Comparison of ENCODE assay signal across 1 cellular context in the genomic region with DNA sequence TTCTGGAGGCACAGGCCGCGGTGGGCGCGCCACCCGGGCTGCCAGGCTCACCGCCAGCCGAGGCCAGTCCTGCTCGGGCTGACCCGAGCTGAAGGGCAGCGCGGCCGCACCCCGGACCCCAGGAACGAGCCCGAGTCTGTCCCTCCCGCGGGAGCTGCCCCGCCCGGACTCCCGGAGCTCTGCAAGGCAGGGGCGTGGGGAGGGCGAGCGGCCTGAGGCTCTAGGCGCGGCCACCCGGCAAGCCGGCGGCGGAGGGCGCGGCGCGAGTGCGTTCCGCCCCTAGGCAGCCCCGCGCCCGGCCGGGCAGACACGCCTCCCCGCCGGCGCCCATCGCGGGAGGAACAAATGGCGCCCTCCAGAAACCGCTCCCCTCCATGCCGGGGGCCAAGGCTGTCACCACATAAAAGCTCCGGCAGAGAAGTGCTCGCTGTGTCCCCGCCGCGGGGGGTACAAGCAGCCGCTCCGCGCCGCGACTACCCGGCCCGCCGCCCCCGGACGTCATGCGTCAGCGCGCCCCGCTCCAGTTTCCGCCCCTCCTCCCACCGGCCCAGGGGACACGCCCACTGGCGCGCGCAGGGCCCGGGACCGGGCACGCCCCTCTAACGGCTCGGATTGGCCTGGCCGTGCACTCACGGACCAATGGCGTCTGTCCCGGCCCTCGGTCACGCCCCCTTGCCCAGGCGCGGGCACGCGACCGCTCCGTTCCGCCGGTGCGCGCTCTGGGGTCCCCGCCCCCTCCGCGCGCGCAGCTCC.
TF ChIP-seq lines count a peak whose summit lies in the region.

No MANE protein-coding gene starts in this region.

TF ChIP-seq in HepG2, 621 proteins besides CTCF, POLR2A, EP300 and RAD21 (continued from another document and continues in another):
- TF ChIP-seq POGK (CRISPR knock-in tag; conservative IDR thresholded peaks at IDR 0.05), result peak; percentile 71; the same call in 1 of the 2 replicates
- TF ChIP-seq CREB1 (IDR thresholded peaks at IDR 0.05), result peak; percentile 67
- TF ChIP-seq CREB1 (CRISPR knock-in tag; IDR thresholded peaks at IDR 0.05), result no peak
- TF ChIP-seq, protein P1, sequence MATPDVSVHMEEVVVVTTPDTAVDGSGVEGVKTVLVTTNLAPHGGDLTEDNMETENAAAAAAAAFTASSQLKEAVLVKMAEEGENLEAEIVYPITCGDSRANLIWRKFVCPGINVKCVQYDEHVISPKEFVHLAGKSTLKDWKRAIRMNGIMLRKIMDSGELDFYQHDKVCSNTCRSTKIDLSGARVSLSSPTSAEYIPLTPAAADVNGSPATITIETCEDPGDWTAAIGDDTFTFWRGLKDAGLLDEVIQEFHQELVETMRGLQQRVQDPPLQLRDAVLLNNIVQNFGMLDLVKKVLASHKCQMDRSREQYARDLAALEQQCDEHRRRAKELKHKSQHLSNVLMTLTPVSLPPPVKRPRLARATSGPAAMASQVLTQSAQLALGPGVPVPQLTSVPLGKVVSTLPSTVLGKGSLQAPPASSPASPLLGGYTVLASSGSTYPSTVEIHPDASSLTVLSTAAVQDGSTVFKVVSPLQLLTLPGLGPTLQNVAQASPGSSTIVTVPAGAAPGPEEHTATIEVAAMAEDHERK (CRISPR knock-in tag; IDR thresholded peaks at IDR 0.05; ENCODE audit: low read depth), result peak; percentile 82
- no peak for TF ChIP-seq CBX1 (IDR thresholded peaks at IDR 0.05; ENCODE audit: low read depth)
- TF ChIP-seq, protein P2, sequence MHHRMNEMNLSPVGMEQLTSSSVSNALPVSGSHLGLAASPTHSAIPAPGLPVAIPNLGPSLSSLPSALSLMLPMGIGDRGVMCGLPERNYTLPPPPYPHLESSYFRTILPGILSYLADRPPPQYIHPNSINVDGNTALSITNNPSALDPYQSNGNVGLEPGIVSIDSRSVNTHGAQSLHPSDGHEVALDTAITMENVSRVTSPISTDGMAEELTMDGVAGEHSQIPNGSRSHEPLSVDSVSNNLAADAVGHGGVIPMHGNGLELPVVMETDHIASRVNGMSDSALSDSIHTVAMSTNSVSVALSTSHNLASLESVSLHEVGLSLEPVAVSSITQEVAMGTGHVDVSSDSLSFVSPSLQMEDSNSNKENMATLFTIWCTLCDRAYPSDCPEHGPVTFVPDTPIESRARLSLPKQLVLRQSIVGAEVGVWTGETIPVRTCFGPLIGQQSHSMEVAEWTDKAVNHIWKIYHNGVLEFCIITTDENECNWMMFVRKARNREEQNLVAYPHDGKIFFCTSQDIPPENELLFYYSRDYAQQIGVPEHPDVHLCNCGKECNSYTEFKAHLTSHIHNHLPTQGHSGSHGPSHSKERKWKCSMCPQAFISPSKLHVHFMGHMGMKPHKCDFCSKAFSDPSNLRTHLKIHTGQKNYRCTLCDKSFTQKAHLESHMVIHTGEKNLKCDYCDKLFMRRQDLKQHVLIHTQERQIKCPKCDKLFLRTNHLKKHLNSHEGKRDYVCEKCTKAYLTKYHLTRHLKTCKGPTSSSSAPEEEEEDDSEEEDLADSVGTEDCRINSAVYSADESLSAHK (CRISPR knock-in tag; IDR thresholded peaks at IDR 0.05; ENCODE audit: borderline replicate concordance), result no peak
- TF ChIP-seq ZC3H4 (CRISPR knock-in tag; IDR thresholded peaks at IDR 0.05; ENCODE audit: borderline replicate concordance), result no peak
- no peak for TF ChIP-seq MED8 (CRISPR knock-in tag; IDR thresholded peaks at IDR 0.05; ENCODE audit: insufficient replicate concordance)
- no peak for TF ChIP-seq ZUFSP (CRISPR knock-in tag; IDR thresholded peaks at IDR 0.05; ENCODE audit: borderline replicate concordance)
- no peak for TF ChIP-seq ZNF12 (CRISPR knock-in tag; IDR thresholded peaks at IDR 0.05)
- peak; percentile 38; the same call in 1 of the 2 replicates for TF ChIP-seq ZNF574 (CRISPR knock-in tag; IDR thresholded peaks at IDR 0.05)
- TF ChIP-seq ZFP36L1 (CRISPR knock-in tag; IDR thresholded peaks at IDR 0.05), result peak; percentile 73; the same call in 1 of the 2 replicates
- peak; percentile 99 for TF ChIP-seq AKAP8 (CRISPR knock-in tag; IDR thresholded peaks at IDR 0.05)
- no peak for TF ChIP-seq ZFP37 (CRISPR knock-in tag; IDR thresholded peaks at IDR 0.05; ENCODE audit: borderline replicate concordance)
- peak; percentile 81 for TF ChIP-seq AGO2 (optimal IDR thresholded peaks at IDR 0.05; ENCODE audit: low read depth, low read length)
- no peak for TF ChIP-seq ZNF496 (CRISPR knock-in tag; IDR thresholded peaks at IDR 0.05; ENCODE audit: insufficient replicate concordance)
- no peak for TF ChIP-seq NFE2L1 (CRISPR knock-in tag; IDR thresholded peaks at IDR 0.05; ENCODE audit: borderline replicate concordance)
- TF ChIP-seq ZSCAN29 (CRISPR knock-in tag; conservative IDR thresholded peaks at IDR 0.05), result no peak
- TF ChIP-seq ZNF746 (CRISPR knock-in tag; IDR thresholded peaks at IDR 0.05), result no peak
- no peak for TF ChIP-seq MATR3 (CRISPR knock-in tag; IDR thresholded peaks at IDR 0.05)
- TF ChIP-seq RBM39 (IDR thresholded peaks at IDR 0.05; ENCODE audit: low read depth, low read length, poor library complexity, severe bottlenecking), result no peak
- TF ChIP-seq, protein P3, sequence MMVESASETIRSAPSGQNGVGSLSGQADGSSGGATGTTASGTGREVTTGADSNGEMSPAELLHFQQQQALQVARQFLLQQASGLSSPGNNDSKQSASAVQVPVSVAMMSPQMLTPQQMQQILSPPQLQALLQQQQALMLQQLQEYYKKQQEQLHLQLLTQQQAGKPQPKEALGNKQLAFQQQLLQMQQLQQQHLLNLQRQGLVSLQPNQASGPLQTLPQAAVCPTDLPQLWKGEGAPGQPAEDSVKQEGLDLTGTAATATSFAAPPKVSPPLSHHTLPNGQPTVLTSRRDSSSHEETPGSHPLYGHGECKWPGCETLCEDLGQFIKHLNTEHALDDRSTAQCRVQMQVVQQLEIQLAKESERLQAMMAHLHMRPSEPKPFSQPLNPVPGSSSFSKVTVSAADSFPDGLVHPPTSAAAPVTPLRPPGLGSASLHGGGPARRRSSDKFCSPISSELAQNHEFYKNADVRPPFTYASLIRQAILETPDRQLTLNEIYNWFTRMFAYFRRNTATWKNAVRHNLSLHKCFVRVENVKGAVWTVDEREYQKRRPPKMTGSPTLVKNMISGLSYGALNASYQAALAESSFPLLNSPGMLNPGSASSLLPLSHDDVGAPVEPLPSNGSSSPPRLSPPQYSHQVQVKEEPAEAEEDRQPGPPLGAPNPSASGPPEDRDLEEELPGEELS (CRISPR knock-in tag; IDR thresholded peaks at IDR 0.05), result no peak
- 0 out of 2 replicates have a peak, but pooled peaks have one; percentile 40 for TF ChIP-seq MXD1 (CRISPR knock-in tag; IDR thresholded peaks at IDR 0.05)
- no peak for TF ChIP-seq NR0B2 (CRISPR knock-in tag; IDR thresholded peaks at IDR 0.05)
- no peak for TF ChIP-seq EHMT2 (IDR thresholded peaks at IDR 0.05; ENCODE audit: borderline replicate concordance, low read depth, low read length)
- no peak for TF ChIP-seq ZNF850 (CRISPR knock-in tag; conservative IDR thresholded peaks at IDR 0.05)
- TF ChIP-seq PAF1 (CRISPR knock-in tag; IDR thresholded peaks at IDR 0.05), result no peak
- no peak for TF ChIP-seq RFX1 (IDR thresholded peaks at IDR 0.05)
- no peak for TF ChIP-seq GTF3A (CRISPR knock-in tag; conservative IDR thresholded peaks at IDR 0.05)
- no peak for TF ChIP-seq ZNF34 (CRISPR knock-in tag; IDR thresholded peaks at IDR 0.05; ENCODE audit: borderline replicate concordance)
- TF ChIP-seq ZNF660 (CRISPR knock-in tag; IDR thresholded peaks at IDR 0.05; ENCODE audit: borderline replicate concordance, low read depth), result no peak
- TF ChIP-seq, protein P4, sequence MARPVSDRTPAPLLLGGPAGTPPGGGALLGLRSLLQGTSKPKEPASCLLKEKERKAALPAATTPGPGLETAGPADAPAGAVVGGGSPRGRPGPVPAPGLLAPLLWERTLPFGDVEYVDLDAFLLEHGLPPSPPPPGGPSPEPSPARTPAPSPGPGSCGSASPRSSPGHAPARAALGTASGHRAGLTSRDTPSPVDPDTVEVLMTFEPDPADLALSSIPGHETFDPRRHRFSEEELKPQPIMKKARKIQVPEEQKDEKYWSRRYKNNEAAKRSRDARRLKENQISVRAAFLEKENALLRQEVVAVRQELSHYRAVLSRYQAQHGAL (CRISPR knock-in tag; IDR thresholded peaks at IDR 0.05; ENCODE audit: not compliant biosample characterization), result no peak
- TF ChIP-seq AFF4 (CRISPR knock-in tag; IDR thresholded peaks at IDR 0.05), result no peak
- no peak for TF ChIP-seq ZNF83 (CRISPR knock-in tag; IDR thresholded peaks at IDR 0.05; ENCODE audit: borderline replicate concordance)
- peak; percentile 27; the same call in 1 of the 2 replicates for TF ChIP-seq SIX4 (CRISPR knock-in tag; IDR thresholded peaks at IDR 0.05)
- no peak for TF ChIP-seq ZBTB1 (CRISPR knock-in tag; IDR thresholded peaks at IDR 0.05; ENCODE audit: borderline replicate concordance)
- TF ChIP-seq, protein P5, sequence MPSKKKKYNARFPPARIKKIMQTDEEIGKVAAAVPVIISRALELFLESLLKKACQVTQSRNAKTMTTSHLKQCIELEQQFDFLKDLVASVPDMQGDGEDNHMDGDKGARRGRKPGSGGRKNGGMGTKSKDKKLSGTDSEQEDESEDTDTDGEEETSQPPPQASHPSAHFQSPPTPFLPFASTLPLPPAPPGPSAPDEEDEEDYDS (CRISPR knock-in tag; IDR thresholded peaks at IDR 0.05), result peak; percentile 30; the same call in 1 of the 2 replicates
- 0 out of 2 replicates have a peak, but pooled peaks have one; percentile 81 for TF ChIP-seq ZNF879 (CRISPR knock-in tag; IDR thresholded peaks at IDR 0.05)
